Comparison of ENCODE assay signal across 1 cellular context in the genomic region with DNA sequence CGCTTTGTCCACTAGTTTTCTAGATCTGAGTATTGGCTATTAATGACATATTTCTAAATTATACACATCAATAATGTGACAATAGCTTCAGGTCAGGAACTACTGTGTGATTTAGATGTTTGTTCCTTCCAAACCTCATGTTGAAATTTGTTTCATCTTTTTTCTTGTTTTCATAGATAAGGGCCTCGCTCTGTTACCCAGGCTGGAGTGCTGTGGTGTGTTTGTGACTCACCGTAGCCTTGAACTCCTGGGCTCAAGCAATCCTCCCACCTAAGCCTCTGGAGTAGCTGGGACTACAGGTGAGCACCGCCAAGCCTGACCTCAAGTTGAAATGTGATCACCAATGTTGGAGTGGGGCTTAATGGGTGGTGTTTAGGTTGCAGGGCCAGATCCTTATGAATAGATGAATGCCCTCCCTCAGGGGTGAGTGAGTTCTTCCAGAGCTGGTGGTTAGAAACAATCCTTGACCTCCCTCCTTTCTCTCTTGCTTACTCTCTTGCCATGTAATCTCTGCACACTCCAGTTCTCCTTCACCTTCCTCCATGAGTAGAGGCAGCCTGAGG.
TF ChIP-seq lines count a peak whose summit lies in the region.

No MANE protein-coding gene starts in this region.

TF ChIP-seq in HepG2, 621 proteins besides CTCF, POLR2A, EP300 and RAD21 (continued from another document and continues in another):
- no peak for TF ChIP-seq HIC2 (CRISPR knock-in tag; IDR thresholded peaks at IDR 0.05; ENCODE audit: low read depth)
- TF ChIP-seq ZNF879 (CRISPR knock-in tag; IDR thresholded peaks at IDR 0.05): no peak
- TF ChIP-seq, protein P1, sequence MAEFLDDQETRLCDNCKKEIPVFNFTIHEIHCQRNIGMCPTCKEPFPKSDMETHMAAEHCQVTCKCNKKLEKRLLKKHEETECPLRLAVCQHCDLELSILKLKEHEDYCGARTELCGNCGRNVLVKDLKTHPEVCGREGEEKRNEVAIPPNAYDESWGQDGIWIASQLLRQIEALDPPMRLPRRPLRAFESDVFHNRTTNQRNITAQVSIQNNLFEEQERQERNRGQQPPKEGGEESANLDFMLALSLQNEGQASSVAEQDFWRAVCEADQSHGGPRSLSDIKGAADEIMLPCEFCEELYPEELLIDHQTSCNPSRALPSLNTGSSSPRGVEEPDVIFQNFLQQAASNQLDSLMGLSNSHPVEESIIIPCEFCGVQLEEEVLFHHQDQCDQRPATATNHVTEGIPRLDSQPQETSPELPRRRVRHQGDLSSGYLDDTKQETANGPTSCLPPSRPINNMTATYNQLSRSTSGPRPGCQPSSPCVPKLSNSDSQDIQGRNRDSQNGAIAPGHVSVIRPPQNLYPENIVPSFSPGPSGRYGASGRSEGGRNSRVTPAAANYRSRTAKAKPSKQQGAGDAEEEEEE (CRISPR knock-in tag; IDR thresholded peaks at IDR 0.05; ENCODE audit: borderline replicate concordance): no peak
- no peak for TF ChIP-seq MAZ (IDR thresholded peaks at IDR 0.05; ENCODE audit: borderline replicate concordance, low read depth, low read length)
- no peak for TF ChIP-seq MAZ (CRISPR knock-in tag; IDR thresholded peaks at IDR 0.05; ENCODE audit: low read depth)
- no peak for TF ChIP-seq EED (CRISPR knock-in tag; IDR thresholded peaks at IDR 0.05)
- no peak for TF ChIP-seq CERS6 (CRISPR knock-in tag; IDR thresholded peaks at IDR 0.05)
- no peak for TF ChIP-seq SRSF4 (IDR thresholded peaks at IDR 0.05; ENCODE audit: low read depth, low read length, poor library complexity, severe bottlenecking)
- no peak for TF ChIP-seq SOX6 (IDR thresholded peaks at IDR 0.05)
- TF ChIP-seq SOX6 (CRISPR knock-in tag; IDR thresholded peaks at IDR 0.05): peak; percentile 96
- no peak for TF ChIP-seq MZF1 (CRISPR knock-in tag; IDR thresholded peaks at IDR 0.05; ENCODE audit: borderline replicate concordance)
- no peak for TF ChIP-seq CHD4 (IDR thresholded peaks at IDR 0.05; ENCODE audit: borderline replicate concordance, low read length)
- no peak for TF ChIP-seq ZNF431 (CRISPR knock-in tag; IDR thresholded peaks at IDR 0.05; ENCODE audit: borderline replicate concordance, low read depth)
- TF ChIP-seq ZNF780A (CRISPR knock-in tag; IDR thresholded peaks at IDR 0.05): no peak
- TF ChIP-seq ZNF264 (CRISPR knock-in tag; IDR thresholded peaks at IDR 0.05): peak; percentile 61
- no peak for TF ChIP-seq ZNF407 (CRISPR knock-in tag; IDR thresholded peaks at IDR 0.05; ENCODE audit: not compliant biosample characterization)
- TF ChIP-seq MIXL1 (CRISPR knock-in tag; IDR thresholded peaks at IDR 0.05): no peak; the same call in 1 of the 2 replicates
- no peak for TF ChIP-seq ZNF180 (CRISPR knock-in tag; IDR thresholded peaks at IDR 0.05; ENCODE audit: borderline replicate concordance, low read depth)
- TF ChIP-seq TRIM22 (IDR thresholded peaks at IDR 0.05): no peak
- TF ChIP-seq PAWR (CRISPR knock-in tag; IDR thresholded peaks at IDR 0.05; ENCODE audit: borderline replicate concordance): no peak
- TF ChIP-seq SALL2 (CRISPR knock-in tag; IDR thresholded peaks at IDR 0.05): no peak
- peak; percentile 86 for TF ChIP-seq ZNF331 (CRISPR knock-in tag; IDR thresholded peaks at IDR 0.05)
- TF ChIP-seq RCOR2 (CRISPR knock-in tag; IDR thresholded peaks at IDR 0.05): peak; percentile 70
- peak; percentile 60; the same call in 1 of the 2 replicates for TF ChIP-seq TARDBP (CRISPR knock-in tag; IDR thresholded peaks at IDR 0.05)
- no peak for TF ChIP-seq ZFP37 (CRISPR knock-in tag; IDR thresholded peaks at IDR 0.05; ENCODE audit: borderline replicate concordance)
- TF ChIP-seq GZF1 (CRISPR knock-in tag; IDR thresholded peaks at IDR 0.05): no peak
- TF ChIP-seq, protein P2, sequence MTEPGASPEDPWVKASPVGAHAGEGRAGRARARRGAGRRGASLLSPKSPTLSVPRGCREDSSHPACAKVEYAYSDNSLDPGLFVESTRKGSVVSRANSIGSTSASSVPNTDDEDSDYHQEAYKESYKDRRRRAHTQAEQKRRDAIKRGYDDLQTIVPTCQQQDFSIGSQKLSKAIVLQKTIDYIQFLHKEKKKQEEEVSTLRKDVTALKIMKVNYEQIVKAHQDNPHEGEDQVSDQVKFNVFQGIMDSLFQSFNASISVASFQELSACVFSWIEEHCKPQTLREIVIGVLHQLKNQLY (CRISPR knock-in tag; IDR thresholded peaks at IDR 0.05): no peak
- TF ChIP-seq, protein P3, sequence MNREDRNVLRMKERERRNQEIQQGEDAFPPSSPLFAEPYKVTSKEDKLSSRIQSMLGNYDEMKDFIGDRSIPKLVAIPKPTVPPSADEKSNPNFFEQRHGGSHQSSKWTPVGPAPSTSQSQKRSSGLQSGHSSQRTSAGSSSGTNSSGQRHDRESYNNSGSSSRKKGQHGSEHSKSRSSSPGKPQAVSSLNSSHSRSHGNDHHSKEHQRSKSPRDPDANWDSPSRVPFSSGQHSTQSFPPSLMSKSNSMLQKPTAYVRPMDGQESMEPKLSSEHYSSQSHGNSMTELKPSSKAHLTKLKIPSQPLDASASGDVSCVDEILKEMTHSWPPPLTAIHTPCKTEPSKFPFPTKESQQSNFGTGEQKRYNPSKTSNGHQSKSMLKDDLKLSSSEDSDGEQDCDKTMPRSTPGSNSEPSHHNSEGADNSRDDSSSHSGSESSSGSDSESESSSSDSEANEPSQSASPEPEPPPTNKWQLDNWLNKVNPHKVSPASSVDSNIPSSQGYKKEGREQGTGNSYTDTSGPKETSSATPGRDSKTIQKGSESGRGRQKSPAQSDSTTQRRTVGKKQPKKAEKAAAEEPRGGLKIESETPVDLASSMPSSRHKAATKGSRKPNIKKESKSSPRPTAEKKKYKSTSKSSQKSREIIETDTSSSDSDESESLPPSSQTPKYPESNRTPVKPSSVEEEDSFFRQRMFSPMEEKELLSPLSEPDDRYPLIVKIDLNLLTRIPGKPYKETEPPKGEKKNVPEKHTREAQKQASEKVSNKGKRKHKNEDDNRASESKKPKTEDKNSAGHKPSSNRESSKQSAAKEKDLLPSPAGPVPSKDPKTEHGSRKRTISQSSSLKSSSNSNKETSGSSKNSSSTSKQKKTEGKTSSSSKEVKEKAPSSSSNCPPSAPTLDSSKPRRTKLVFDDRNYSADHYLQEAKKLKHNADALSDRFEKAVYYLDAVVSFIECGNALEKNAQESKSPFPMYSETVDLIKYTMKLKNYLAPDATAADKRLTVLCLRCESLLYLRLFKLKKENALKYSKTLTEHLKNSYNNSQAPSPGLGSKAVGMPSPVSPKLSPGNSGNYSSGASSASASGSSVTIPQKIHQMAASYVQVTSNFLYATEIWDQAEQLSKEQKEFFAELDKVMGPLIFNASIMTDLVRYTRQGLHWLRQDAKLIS (CRISPR knock-in tag; IDR thresholded peaks at IDR 0.05): no peak
- TF ChIP-seq, protein P4, sequence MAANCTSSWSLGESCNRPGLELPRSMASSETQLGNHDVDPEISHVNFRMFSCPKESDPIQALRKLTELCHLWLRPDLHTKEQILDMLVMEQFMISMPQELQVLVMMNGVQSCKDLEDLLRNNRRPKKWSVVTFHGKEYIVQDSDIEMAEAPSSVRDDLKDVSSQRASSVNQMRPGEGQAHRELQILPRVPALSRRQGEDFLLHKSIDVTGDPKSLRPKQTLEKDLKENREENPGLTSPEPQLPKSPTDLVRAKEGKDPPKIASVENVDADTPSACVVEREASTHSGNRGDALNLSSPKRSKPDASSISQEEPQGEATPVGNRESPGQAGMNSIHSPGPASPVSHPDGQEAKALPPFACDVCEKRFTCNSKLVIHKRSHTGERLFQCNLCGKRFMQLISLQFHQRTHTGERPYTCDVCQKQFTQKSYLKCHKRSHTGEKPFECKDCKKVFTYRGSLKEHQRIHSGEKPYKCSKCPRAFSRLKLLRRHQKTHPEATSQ (CRISPR knock-in tag; IDR thresholded peaks at IDR 0.05; ENCODE audit: borderline replicate concordance): no peak
- peak; percentile 21; the same call in 1 of the 2 replicates for TF ChIP-seq ZSCAN21 (CRISPR knock-in tag; IDR thresholded peaks at IDR 0.05; ENCODE audit: borderline replicate concordance)
- TF ChIP-seq SP4 (CRISPR knock-in tag; IDR thresholded peaks at IDR 0.05): no peak
- TF ChIP-seq ZNF75D (CRISPR knock-in tag; IDR thresholded peaks at IDR 0.05; ENCODE audit: borderline replicate concordance): no peak
- TF ChIP-seq ZNF329 (CRISPR knock-in tag; IDR thresholded peaks at IDR 0.05; ENCODE audit: low read depth): no peak
- TF ChIP-seq PHF20 (CRISPR knock-in tag; IDR thresholded peaks at IDR 0.05): no peak
- no peak for TF ChIP-seq FOXA1 (IDR thresholded peaks at IDR 0.05)
- TF ChIP-seq FOXA1 (CRISPR knock-in tag; IDR thresholded peaks at IDR 0.05): peak; percentile 78
- TF ChIP-seq, protein P5, sequence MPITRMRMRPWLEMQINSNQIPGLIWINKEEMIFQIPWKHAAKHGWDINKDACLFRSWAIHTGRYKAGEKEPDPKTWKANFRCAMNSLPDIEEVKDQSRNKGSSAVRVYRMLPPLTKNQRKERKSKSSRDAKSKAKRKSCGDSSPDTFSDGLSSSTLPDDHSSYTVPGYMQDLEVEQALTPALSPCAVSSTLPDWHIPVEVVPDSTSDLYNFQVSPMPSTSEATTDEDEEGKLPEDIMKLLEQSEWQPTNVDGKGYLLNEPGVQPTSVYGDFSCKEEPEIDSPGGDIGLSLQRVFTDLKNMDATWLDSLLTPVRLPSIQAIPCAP (CRISPR knock-in tag; IDR thresholded peaks at IDR 0.05; ENCODE audit: low read depth): no peak
- TF ChIP-seq NFE2 (CRISPR knock-in tag; IDR thresholded peaks at IDR 0.05): no peak
